In the genomic region with DNA sequence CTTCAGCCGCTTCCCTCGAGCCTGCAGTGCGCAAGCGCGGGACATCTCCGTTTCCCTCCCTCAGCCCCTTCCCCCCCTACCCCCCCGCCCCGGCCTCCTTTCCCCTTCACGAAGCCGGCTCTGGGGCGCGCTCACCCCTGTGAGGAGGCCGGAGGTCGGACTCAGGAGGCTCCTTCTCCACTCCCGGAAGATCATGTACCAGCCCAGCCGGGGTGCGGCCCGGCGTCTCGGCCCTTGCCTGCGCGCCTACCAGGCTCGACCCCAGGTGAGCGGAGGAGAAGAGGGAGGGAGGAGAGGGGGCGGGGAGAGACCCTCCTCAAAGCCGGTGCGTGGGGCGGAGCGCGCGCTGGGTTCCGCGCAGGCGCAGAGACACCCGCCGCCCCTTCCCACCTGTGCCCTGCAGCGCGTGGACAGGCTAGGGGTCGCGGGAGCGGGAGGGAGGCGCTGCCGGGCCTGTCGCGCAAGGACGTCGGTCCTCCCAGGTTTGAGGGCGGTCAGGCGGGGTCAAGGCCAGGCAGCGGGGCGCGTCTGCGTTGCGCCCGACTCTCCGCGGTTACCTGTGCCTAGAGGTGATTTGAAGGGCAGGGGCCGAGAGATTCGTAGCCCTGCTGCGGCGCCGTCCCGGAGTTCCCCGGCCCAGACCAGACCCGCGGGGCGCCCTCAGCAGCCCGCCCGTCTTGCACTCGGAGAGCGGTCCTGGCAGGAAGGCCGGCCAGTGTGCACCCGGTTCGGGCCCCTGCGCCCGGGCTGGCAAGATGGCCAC, we compare ENCODE assay signal across 8 cellular contexts. TPM values are rescaled to one million over a fixed set of nuclear protein-coding genes. Genes with fewer than 3 reads are reported as not detected.
A peak's percentile ranks its signal among the peaks of the same experiment; 100 is the strongest.
DNase-seq lines count a peak whose midpoint lies in the region; FAIRE-seq and TF ChIP-seq lines count a peak whose summit lies in the region.

A gene with protein sequence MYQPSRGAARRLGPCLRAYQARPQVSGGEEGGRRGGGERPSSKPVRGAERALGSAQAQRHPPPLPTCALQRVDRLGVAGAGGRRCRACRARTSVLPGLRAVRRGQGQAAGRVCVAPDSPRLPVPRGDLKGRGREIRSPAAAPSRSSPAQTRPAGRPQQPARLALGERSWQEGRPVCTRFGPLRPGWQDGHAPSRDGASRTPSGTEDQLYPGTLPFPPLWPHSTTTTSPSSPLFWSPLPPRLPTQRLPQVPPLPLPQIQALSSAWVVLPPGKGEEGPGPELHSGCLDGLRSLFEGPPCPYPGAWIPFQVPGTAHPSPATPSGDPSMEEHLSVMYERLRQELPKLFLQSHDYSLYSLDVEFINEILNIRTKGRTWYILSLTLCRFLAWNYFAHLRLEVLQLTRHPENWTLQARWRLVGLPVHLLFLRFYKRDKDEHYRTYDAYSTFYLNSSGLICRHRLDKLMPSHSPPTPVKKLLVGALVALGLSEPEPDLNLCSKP (plus strand): TSS at position 95 of the 763 bp plus-strand sequence. CDS start 99 bp downstream, at position 194.

- H3K4me2 ChIP-seq in Loucy (ENCODE audit: low read depth, low read length, poor library complexity, severe bottlenecking) (peak within 1 kb of the TSS; percentile 100), neural cell (ENCODE audit: low read length) (peak within 1 kb of the TSS; percentile 95)

- H3K27me3 ChIP-seq in Loucy (ENCODE audit: insufficient read depth, low read length, poor library complexity, severe bottlenecking), result no peaks in the 10 kb centered on the region
- H3K27me3 ChIP-seq in neural cell (ENCODE audit: insufficient read depth, low read depth, low read length), result no peaks in the 10 kb centered on the region
- no peaks in the 10 kb centered on the region for H3K27me3 ChIP-seq in stomach smooth muscle (ENCODE audit: control insufficient read depth in 1 of 2, insufficient read depth in 2 of 2, low read length in 2 of 2)

- H3K4me3 ChIP-seq in Loucy (ENCODE audit: low read length, poor library complexity, severe bottlenecking) (peak within 1 kb of the TSS; percentile 88), neural cell (ENCODE audit: low read length) (peak within 1 kb of the TSS; percentile 100), stomach smooth muscle (ENCODE audit: low read length in 2 of 2) (peak within 1 kb of the TSS; percentile 85 to 95)

- peaks cover 41% of the 10 kb centered on the region for H3K79me2 ChIP-seq in Loucy (ENCODE audit: insufficient read depth, low read length)
- H3K79me2 ChIP-seq in neural cell (replicated peaks; ENCODE audit: insufficient read depth, low read length), result peaks cover 29% of the 10 kb centered on the region

- DNase-seq in Daoy (ENCODE audit: low read depth) (peak; percentile 98), H54 (ENCODE audit: insufficient read length, low spot score) (peak; percentile 90), fibroblast of the conjunctiva (ENCODE audit: low read depth) (peak; percentile 92)
- peak; percentile 97 for DNase-seq in activated effector memory CD4-positive, alpha-beta T cell treated with anti-CD3 and anti-CD28 coated beads, Interleukin-2, amount 50 U/mL, for 16 hours

- no peak for TF ChIP-seq RAD21 in neural cell (conservative IDR thresholded peaks at IDR 0.05)

- H3F3A ChIP-seq in Loucy (ENCODE audit: low read depth) (no peaks in the 10 kb centered on the region), neural cell (ENCODE audit: insufficient read depth, low read length, poor library complexity, severe bottlenecking) (no peaks in the 10 kb centered on the region)

- H2AFZ ChIP-seq in Loucy (ENCODE audit: low read length), result peak within 1 kb of the TSS; percentile 92
- H2AFZ ChIP-seq in neural cell (ENCODE audit: low read depth, low read length), result peak within 1 kb of the TSS; percentile 80

- H4K20me1 ChIP-seq in Loucy (ENCODE audit: insufficient read depth, low read length, poor library complexity, severe bottlenecking) (peaks cover 12% of the 10 kb centered on the region), neural cell (ENCODE audit: insufficient read depth) (no peaks in the 10 kb centered on the region)

- TF ChIP-seq CTCF in Loucy (conservative IDR thresholded peaks at IDR 0.05; ENCODE audit: low read length) (no peak), neural cell (IDR thresholded peaks at IDR 0.05; ENCODE audit: poor library complexity, severe bottlenecking) (peak; percentile 20)

- no peaks in the 10 kb centered on the region for H3K9me3 ChIP-seq in Loucy (ENCODE audit: insufficient read depth, low read depth, low read length)
- no peaks in the 10 kb centered on the region for H3K9me3 ChIP-seq in neural cell (ENCODE audit: low read length)
- H3K9me3 ChIP-seq in stomach smooth muscle (ENCODE audit: control insufficient read depth in 2 of 2, low read length in 2 of 2), result no peaks in the 10 kb centered on the region

- no peak for TF ChIP-seq EP300 in neural cell (conservative IDR thresholded peaks at IDR 0.05; ENCODE audit: poor library complexity, severe bottlenecking)

- TF ChIP-seq POLR2A in H54 (IDR thresholded peaks at IDR 0.05; ENCODE audit: low read depth, low read length) (peak; percentile 34; the same call in 1 of the 2 replicates), Raji (IDR thresholded peaks at IDR 0.05; ENCODE audit: insufficient read depth, low read depth, low read length) (peak; percentile 88)

- FAIRE-seq in H54 (lab: Jason Lieb, UNC), result no peak

- H3K4me1 ChIP-seq in Loucy (ENCODE audit: insufficient read depth, low read length, poor library complexity, severe bottlenecking) (peaks cover 12% of the 10 kb centered on the region), stomach smooth muscle (ENCODE audit: control insufficient read depth, insufficient read depth, low read length) (peaks cover 12% of the 10 kb centered on the region)

- H3K27ac ChIP-seq in neural cell (ENCODE audit: low read length) (peak within 1 kb of the TSS; percentile 95), stomach smooth muscle (ENCODE audit: low read length) (peak within 1 kb of the TSS; percentile 87)

- peak within 1 kb of the TSS; percentile 83 for H3K9ac ChIP-seq in Loucy (ENCODE audit: low read depth, low read length, poor library complexity, severe bottlenecking)
- peak within 1 kb of the TSS; percentile 96 for H3K9ac ChIP-seq in neural cell (ENCODE audit: low read length)
- H3K9ac ChIP-seq in stomach smooth muscle (ENCODE audit: low read length in 2 of 2), result peak within 1 kb of the TSS; percentile 84 to 88

- H3K36me3 ChIP-seq in Loucy (ENCODE audit: insufficient read depth, low read length) (peaks cover 19% of the 10 kb centered on the region; the same call in 1 of the 2 replicates), neural cell (ENCODE audit: insufficient read depth, low read length) (no peaks in the 10 kb centered on the region), stomach smooth muscle (ENCODE audit: control insufficient read depth in 2 of 2, insufficient read depth in 2 of 2, low read length in 2 of 2) (peaks cover 17 to 18% of the 10 kb centered on the region in 2 donors)

- H3K9me2 ChIP-seq in Loucy (replicated peaks; ENCODE audit: low read depth, low read length) (no peaks in the 10 kb centered on the region), neural cell (ENCODE audit: insufficient read depth, low read length) (no peaks in the 10 kb centered on the region)

TF ChIP-seq in neural cell, 6 proteins besides CTCF, POLR2A, EP300 and RAD21:
- TF ChIP-seq, protein P1, sequence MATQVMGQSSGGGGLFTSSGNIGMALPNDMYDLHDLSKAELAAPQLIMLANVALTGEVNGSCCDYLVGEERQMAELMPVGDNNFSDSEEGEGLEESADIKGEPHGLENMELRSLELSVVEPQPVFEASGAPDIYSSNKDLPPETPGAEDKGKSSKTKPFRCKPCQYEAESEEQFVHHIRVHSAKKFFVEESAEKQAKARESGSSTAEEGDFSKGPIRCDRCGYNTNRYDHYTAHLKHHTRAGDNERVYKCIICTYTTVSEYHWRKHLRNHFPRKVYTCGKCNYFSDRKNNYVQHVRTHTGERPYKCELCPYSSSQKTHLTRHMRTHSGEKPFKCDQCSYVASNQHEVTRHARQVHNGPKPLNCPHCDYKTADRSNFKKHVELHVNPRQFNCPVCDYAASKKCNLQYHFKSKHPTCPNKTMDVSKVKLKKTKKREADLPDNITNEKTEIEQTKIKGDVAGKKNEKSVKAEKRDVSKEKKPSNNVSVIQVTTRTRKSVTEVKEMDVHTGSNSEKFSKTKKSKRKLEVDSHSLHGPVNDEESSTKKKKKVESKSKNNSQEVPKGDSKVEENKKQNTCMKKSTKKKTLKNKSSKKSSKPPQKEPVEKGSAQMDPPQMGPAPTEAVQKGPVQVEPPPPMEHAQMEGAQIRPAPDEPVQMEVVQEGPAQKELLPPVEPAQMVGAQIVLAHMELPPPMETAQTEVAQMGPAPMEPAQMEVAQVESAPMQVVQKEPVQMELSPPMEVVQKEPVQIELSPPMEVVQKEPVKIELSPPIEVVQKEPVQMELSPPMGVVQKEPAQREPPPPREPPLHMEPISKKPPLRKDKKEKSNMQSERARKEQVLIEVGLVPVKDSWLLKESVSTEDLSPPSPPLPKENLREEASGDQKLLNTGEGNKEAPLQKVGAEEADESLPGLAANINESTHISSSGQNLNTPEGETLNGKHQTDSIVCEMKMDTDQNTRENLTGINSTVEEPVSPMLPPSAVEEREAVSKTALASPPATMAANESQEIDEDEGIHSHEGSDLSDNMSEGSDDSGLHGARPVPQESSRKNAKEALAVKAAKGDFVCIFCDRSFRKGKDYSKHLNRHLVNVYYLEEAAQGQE (IDR thresholded peaks at IDR 0.05; ENCODE audit: borderline replicate concordance), result peak; percentile 69
- TF ChIP-seq TAF1 (IDR thresholded peaks at IDR 0.05; ENCODE audit: low read depth) (peak; percentile 49), SMC3 (conservative IDR thresholded peaks at IDR 0.05; ENCODE audit: poor library complexity) (no peak), EZH2 (IDR thresholded peaks at IDR 0.05; ENCODE audit: borderline replicate concordance, insufficient read depth, low read length, poor library complexity, severe bottlenecking) (no peak), POLR2AphosphoS5 (IDR thresholded peaks at IDR 0.05) (peak; percentile 95), MXI1 (conservative IDR thresholded peaks at IDR 0.05; ENCODE audit: poor library complexity, severe bottlenecking) (peak; percentile 91)

RNA-seq across cellular contexts. Expression of the gene that starts here (rescaled TPM):
- 5.3 and 7.1 TPM in 2 replicates for total RNA-seq in Daoy (2014; rRNA removed; shearing (Covaris generic))
- polyA plus RNA-seq in neural cell, result 8.5 and 12.4 TPM in 2 replicates
- polyA minus RNA-seq in neural cell, result 4.5 and 11.9 TPM in 2 replicates

Comparison
In these comparisons a context has a peak if more than half of its experiments do, and no peak if none do; other contexts are left out.
1. Peak in every context shown above with its lines: DNase-seq, H3K4me3 ChIP-seq and H3K27ac ChIP-seq.